Comparison of ENCODE assay signal across 20 cellular contexts in the genomic region with DNA sequence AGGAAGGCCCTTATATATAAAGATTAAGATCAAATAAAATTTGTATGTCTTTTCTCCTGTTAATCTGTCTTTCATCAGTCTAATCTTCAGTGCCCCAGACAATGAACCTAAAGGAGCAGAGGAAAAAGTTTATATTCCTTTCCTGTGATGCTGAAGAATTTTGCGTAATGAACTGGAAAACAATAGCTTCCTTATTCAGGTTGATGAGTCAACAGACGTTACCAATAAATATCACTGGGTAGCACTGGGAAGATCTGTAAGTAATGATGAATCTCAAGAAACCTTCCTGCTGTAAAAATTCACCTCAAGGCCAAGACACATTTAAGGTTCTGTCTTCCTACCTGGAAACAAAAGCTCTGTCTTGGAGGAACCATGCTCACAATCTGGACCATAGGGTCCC. TPM values are rescaled to one million over a fixed set of nuclear protein-coding genes. Genes with fewer than 3 reads are reported as not detected.
DNase-seq lines count a peak whose midpoint lies in the region; ATAC-seq, FAIRE-seq and TF ChIP-seq lines count a peak whose summit lies in the region.
"Had no signal": no experiment of that assay in that cellular context is flagged by ENCODE, and none has a peak within 500 bp of the region (broad histone marks: within the 10 kb centered on the region; RNA-seq: fewer than 3 reads in every experiment).

No MANE protein-coding gene starts in this region.

- no peak overlapping the region for H3K4me2 ChIP-seq in PC-9

- no peaks in the 10 kb centered on the region for H3K27me3 Mint-ChIP-seq in progenitor cell of endocrine pancreas
- peaks cover 4% of the 10 kb centered on the region for H3K27me3 Mint-ChIP-seq in CD4-positive, alpha-beta T cell
- H3K27me3 Mint-ChIP-seq: activated B cell treated with CpG ODN at 0.5 μM for 24 hours; activated CD8-positive, alpha-beta T cell treated with anti-CD3 and anti-CD28 coated beads for 36 hours had no signal

- peaks cover 10% of the 10 kb centered on the region; the same call in 1 of the 2 replicates for H3K4me1 ChIP-seq in PC-9 (replicated peaks; ENCODE audit: insufficient read depth)

- TF ChIP-seq POLR2A in H54 (IDR thresholded peaks at IDR 0.05; ENCODE audit: low read depth, low read length) = no peak

- H3K79me2 ChIP-seq in PC-9 (ENCODE audit: low read depth) = no peaks in the 10 kb centered on the region

- peak; percentile 59 for ATAC-seq in esophagus mucosa
- no peak for ATAC-seq in HG02973 (IDR thresholded peaks at IDR 0.05; ENCODE audit: unreplicated experiment)
- ATAC-seq in CD4-positive, alpha-beta T cell (ENCODE audit: poor library complexity) = no peak
- ATAC-seq: activated CD8-positive, alpha-beta T cell treated with anti-CD3 and anti-CD28 coated beads for 36 hours had no signal

- H3F3A ChIP-seq in PC-9 (ENCODE audit: insufficient read depth, low read depth) = no peaks in the 10 kb centered on the region; the same call in 1 of the 2 replicates

- peaks cover 8% of the 10 kb centered on the region for H3K36me3 Mint-ChIP-seq in progenitor cell of endocrine pancreas (ENCODE audit: insufficient read depth)
- H3K36me3 Mint-ChIP-seq in CD4-positive, alpha-beta T cell (ENCODE audit: low read depth) = no peaks in the 10 kb centered on the region

- no peaks in the 10 kb centered on the region for H3K27me3 ChIP-seq in PC-9 (ENCODE audit: insufficient read depth, low read depth)
- H3K27me3 ChIP-seq in CD4-positive, alpha-beta T cell (ENCODE audit: control insufficient read depth, insufficient read depth, low read length) = no peaks in the 10 kb centered on the region
- H3K27me3 ChIP-seq: esophagus muscularis mucosa had no signal

- H3K9me2 ChIP-seq in PC-9 (ENCODE audit: insufficient read depth) = no peaks in the 10 kb centered on the region

- no peaks in the 10 kb centered on the region for H3K36me3 ChIP-seq in PC-9 (ENCODE audit: low read depth)
- H3K36me3 ChIP-seq: left ventricle myocardium inferior had no signal

- no TSS peak for BruUV-seq in PC-9 (replicated peaks; lab: Mats Ljungman, UMichigan)

- POLR2A ChIA-PET in PC-9 (lab: Charles Lee; ENCODE audit: unreplicated experiment) = interaction anchor here (0.7 kb wide), 1 partner anchor 103 kb away, joined by 3 read pairs; no protein-coding TSS in a partner anchor
- POLR2A ChIA-PET in CD4-positive, alpha-beta T cell (lab: Charles Lee) = interaction anchor here (1.1 to 1.6 kb wide), 2 partner anchors 34 to 174 kb away, joined by 3 to 6 read pairs; no protein-coding TSS in a partner anchor

- peaks cover 4% of the 10 kb centered on the region for H3K9me3 Mint-ChIP-seq in progenitor cell of endocrine pancreas (ENCODE audit: low read depth)
- no peaks in the 10 kb centered on the region for H3K9me3 Mint-ChIP-seq in CD4-positive, alpha-beta T cell
- H3K9me3 Mint-ChIP-seq: activated B cell treated with CpG ODN at 0.5 μM for 24 hours; activated CD8-positive, alpha-beta T cell treated with anti-CD3 and anti-CD28 coated beads for 36 hours had no signal

- CTCF ChIA-PET in PC-9 (lab: Charles Lee) = interaction anchor here (0.5 kb wide), 1 partner anchor 19 kb away, joined by 3 read pairs; no protein-coding TSS in a partner anchor
- CTCF ChIA-PET in CD4-positive, alpha-beta T cell (lab: Charles Lee) = no interaction called here

- DNase-seq in H54 (ENCODE audit: insufficient read length, low spot score) (peak; percentile 11), PC-9 (peak in 1 of 2 experiments; percentile 66), progenitor cell of endocrine pancreas (ENCODE audit: low spot score, unreplicated experiment) (no peak), putamen (ENCODE audit: low spot score) (no peak)
- no peak for DNase-seq in CD4-positive, alpha-beta T cell
- DNase-seq: activated B cell treated with CpG ODN at 0.5 μM for 24 hours; activated CD8-positive, alpha-beta T cell treated with anti-CD3 and anti-CD28 coated beads for 36 hours; activated gamma-delta T cell treated with Interleukin-2 at 50 U/mL for 16 hours; DND-41; H7; left ventricle myocardium inferior; MM.1S; NCI-H1694 treated with DMSO at 0.1 percent for 48 hours; NCI-H774; stimulated activated naive CD4-positive, alpha-beta T cell treated with Interleukin-2 at 50 U/mL for 16 hours; T1000 had no signal

- FAIRE-seq in H54 (lab: Jason Lieb, UNC) = no peak

- peaks cover 22% of the 10 kb centered on the region for H3K4me1 Mint-ChIP-seq in progenitor cell of endocrine pancreas (ENCODE audit: low read depth)
- H3K4me1 Mint-ChIP-seq in CD4-positive, alpha-beta T cell (ENCODE audit: low read depth) = peaks cover 6% of the 10 kb centered on the region

- H2AFZ ChIP-seq in PC-9 = no peak overlapping the region

- no peak overlapping the region for H3K4me3 ChIP-seq in PC-9
- H3K4me3 ChIP-seq: esophagus muscularis mucosa, left ventricle myocardium inferior had no signal

- no peak for TF ChIP-seq CTCF in PC-9 (conservative IDR thresholded peaks at IDR 0.05)
- no peak for TF ChIP-seq CTCF in progenitor cell of endocrine pancreas (IDR thresholded peaks at IDR 0.05; ENCODE audit: unreplicated experiment)
- no peak for TF ChIP-seq CTCF in CD4-positive, alpha-beta T cell (IDR thresholded peaks at IDR 0.05)

- no peaks in the 10 kb centered on the region for H4K20me1 ChIP-seq in PC-9 (ENCODE audit: insufficient read depth)

- H3K27ac Mint-ChIP-seq in progenitor cell of endocrine pancreas = peak overlapping the region; percentile 20
- H3K27ac Mint-ChIP-seq in CD4-positive, alpha-beta T cell = no peak overlapping the region
- H3K27ac Mint-ChIP-seq: activated B cell treated with CpG ODN at 0.5 μM for 24 hours; activated CD8-positive, alpha-beta T cell treated with anti-CD3 and anti-CD28 coated beads for 36 hours had no signal

- intact Hi-C loops in PC-9 (cut with micrococcal nuclease; ENCODE audit: unreplicated experiment) = loop anchor here (5.0 kb wide), 1 partner anchor 697 kb away; no protein-coding TSS in a partner anchor
- intact Hi-C loops in CD4-positive, alpha-beta T cell (cut with DNase I, micrococcal nuclease) = loop anchor here (5.0 to 10.0 kb wide), 6 partner anchors 37 to 697 kb away; a partner anchor contains a TSS

- H3K4me3 Mint-ChIP-seq in progenitor cell of endocrine pancreas (ENCODE audit: low read depth) = no peak overlapping the region
- no peak overlapping the region for H3K4me3 Mint-ChIP-seq in CD4-positive, alpha-beta T cell
- H3K4me3 Mint-ChIP-seq: activated B cell treated with CpG ODN at 0.5 μM for 24 hours; activated CD8-positive, alpha-beta T cell treated with anti-CD3 and anti-CD28 coated beads for 36 hours; neural crest cell had no signal

- peak overlapping the region; percentile 48 for H3K27ac ChIP-seq in PC-9
- no peak overlapping the region for H3K27ac ChIP-seq in CD4-positive, alpha-beta T cell (ENCODE audit: low read depth, low read length)
- H3K27ac ChIP-seq: esophagus muscularis mucosa, left ventricle myocardium inferior had no signal

- H3K9me3 ChIP-seq in PC-9 (ENCODE audit: insufficient read depth, low read depth) = no peaks in the 10 kb centered on the region
- no peaks in the 10 kb centered on the region for H3K9me3 ChIP-seq in CD4-positive, alpha-beta T cell (ENCODE audit: control insufficient read depth, low read length)
- H3K9me3 ChIP-seq: esophagus muscularis mucosa, left ventricle myocardium inferior had no signal

RNA-seq across cellular contexts. Expression of a gene that starts 25.5 kb away (rescaled TPM):
- total RNA-seq in PC-9 (2021) (7.7 and 8.7 TPM in 2 replicates), esophagus mucosa (17.8 TPM), progenitor cell of endocrine pancreas (22.0 and 25.9 TPM in 2 replicates)
- 10 to 100 TPM; 55.7 to 56.9 TPM for total RNA-seq in CD4-positive, alpha-beta T cell

RNA-seq across cellular contexts. Expression of a gene that starts 34.9 kb away (rescaled TPM):
- total RNA-seq in PC-9 (2021) = 10.6 and 11.6 TPM in 2 replicates
- total RNA-seq in esophagus mucosa = 13.3 TPM
- 19.2 and 19.9 TPM in 2 replicates for total RNA-seq in progenitor cell of endocrine pancreas
- 10 to 100 TPM; 12.5 to 12.8 TPM for total RNA-seq in CD4-positive, alpha-beta T cell
